Comparison of ENCODE assay signal across 1 cellular context in the genomic region with DNA sequence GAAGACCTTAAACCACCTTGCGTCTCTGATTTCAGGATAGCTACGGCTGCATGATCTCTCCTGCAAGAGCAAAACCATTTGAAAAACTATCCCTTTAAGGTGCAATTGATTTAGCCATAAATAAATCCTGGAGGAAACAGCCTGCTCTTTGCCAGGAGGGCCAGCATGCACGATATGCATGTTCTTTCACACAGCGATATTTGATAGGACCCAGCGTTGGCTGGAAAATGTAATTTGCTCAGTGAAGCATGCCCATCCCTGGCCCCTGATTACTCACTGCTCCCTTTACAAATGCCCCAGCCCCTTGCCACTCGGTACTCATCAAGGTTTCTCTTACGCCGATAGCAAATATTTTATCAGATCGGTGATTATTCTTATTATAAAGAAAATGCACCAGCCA.
TF ChIP-seq lines count a peak whose summit lies in the region.

No MANE protein-coding gene starts in this region.

TF ChIP-seq in HEK293, 187 proteins besides CTCF, POLR2A, EP300 and RAD21 (continued from another document):
- TF ChIP-seq, protein P1, sequence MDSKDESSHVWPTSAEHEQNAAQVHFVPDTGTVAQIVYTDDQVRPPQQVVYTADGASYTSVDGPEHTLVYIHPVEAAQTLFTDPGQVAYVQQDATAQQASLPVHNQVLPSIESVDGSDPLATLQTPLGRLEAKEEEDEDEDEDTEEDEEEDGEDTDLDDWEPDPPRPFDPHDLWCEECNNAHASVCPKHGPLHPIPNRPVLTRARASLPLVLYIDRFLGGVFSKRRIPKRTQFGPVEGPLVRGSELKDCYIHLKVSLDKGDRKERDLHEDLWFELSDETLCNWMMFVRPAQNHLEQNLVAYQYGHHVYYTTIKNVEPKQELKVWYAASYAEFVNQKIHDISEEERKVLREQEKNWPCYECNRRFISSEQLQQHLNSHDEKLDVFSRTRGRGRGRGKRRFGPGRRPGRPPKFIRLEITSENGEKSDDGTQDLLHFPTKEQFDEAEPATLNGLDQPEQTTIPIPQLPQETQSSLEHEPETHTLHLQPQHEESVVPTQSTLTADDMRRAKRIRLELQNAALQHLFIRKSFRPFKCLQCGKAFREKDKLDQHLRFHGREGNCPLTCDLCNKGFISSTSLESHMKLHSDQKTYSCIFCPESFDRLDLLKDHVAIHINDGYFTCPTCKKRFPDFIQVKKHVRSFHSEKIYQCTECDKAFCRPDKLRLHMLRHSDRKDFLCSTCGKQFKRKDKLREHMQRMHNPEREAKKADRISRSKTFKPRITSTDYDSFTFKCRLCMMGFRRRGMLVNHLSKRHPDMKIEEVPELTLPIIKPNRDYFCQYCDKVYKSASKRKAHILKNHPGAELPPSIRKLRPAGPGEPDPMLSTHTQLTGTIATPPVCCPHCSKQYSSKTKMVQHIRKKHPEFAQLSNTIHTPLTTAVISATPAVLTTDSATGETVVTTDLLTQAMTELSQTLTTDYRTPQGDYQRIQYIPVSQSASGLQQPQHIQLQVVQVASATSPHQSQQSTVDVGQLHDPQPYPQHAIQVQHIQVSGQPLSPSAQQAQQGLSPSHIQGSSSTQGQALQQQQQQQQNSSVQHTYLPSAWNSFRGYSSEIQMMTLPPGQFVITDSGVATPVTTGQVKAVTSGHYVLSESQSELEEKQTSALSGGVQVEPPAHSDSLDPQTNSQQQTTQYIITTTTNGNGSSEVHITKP (tag by site-specific recombination; IDR thresholded peaks at IDR 0.05), result peak; percentile 56
- TF ChIP-seq ZNF133 (tag by site-specific recombination; IDR thresholded peaks at IDR 0.05), result no peak
